In the genomic region with DNA sequence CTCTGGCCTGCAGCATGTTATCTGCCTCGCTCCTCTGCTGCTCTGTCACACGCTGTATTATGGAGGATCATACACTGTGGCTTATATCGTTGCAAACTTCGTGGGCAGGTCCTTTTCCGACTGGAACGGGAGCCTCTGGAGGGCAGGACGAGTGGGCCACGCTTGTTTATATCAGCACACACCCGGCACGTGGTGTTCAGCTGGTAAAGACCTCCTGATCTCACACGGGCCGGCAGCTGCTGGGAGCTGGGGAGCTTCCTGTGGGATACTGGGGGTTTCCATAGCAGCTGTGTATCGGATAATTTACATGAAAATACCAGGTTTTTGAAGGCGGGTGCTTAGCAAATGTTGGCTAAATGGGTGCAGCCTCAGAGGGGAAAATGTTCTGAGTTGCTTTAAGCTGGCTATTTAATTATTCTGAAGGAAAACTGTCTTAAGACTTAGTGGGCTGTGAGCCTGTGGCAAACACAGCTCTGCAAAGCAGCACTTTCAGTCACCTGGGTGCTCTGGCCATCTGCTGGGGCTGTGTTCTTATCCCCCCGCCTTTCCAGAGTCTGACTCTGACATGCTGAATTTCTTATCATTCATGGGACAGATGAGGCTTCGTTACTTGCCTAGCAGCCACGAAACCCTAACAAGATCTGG, we compare ENCODE assay signal across 18 cellular contexts.
DNase-seq lines count a peak whose midpoint lies in the region; ATAC-seq, FAIRE-seq and TF ChIP-seq lines count a peak whose summit lies in the region.
"Had no signal": no experiment of that assay in that cellular context is flagged by ENCODE, and none has a peak within 500 bp of the region (broad histone marks: within the 10 kb centered on the region; RNA-seq: fewer than 3 reads in every experiment).

No MANE protein-coding gene starts in this region.

- H3K4me1 ChIP-seq in HAP-1 = peaks cover 4% of the 10 kb centered on the region; the same call in 1 of the 2 replicates
- H3K4me1 ChIP-seq in H1 (replicated peaks in 1 of 4; ENCODE audit: control insufficient read depth in 3 of 4, insufficient read depth in 4 of 4, low read length in 3 of 4) = peaks cover 6 to 24% (median 15%) of the 10 kb centered on the region in 4 experiments
- peaks cover 4% of the 10 kb centered on the region for H3K4me1 ChIP-seq in mesendoderm (ENCODE audit: control insufficient read depth, low read depth, low read length)
- H3K4me1 ChIP-seq in effector memory CD4-positive, alpha-beta T cell (ENCODE audit: control insufficient read depth, insufficient read depth, low read length, poor library complexity, severe bottlenecking) = peaks cover 3% of the 10 kb centered on the region
- H3K4me1 ChIP-seq: upper lobe of left lung had no signal

- peak overlapping the region; percentile 46 to 65 for H3K4me2 ChIP-seq in H1 (ENCODE audit: insufficient read depth in 1 of 2, low read depth in 2 of 2, low read length in 2 of 2)
- H3K4me2 ChIP-seq in mesendoderm (ENCODE audit: low read length) = no peak overlapping the region

- WGBS in H1 (ENCODE audit: extremely low coverage in 1 of 2, insufficient coverage in 1 of 2, insufficient read length in 1 of 2, insufficient replicate concordance in 2 of 2, low coverage in 1 of 2, low lambda C conversion rate in 2 of 2, missing lambda C conversion rate in 1 of 2), 2 experiments = 23% methylated on average over 17 of the region's 17 CpGs; no CpG with 5 or more reads in 1 of the 2 experiments
- WGBS in mesendoderm (ENCODE audit: extremely low coverage, insufficient coverage, low lambda C conversion rate) = no CpG with 5 or more reads among the region's 17 CpGs

- CTCF ChIA-PET in H1 (lab: Charles Lee; ENCODE audit: partially characterized antibody) = interaction anchor here (0.7 to 29.5 kb wide), 12 partner anchors 9 to 351 kb away, joined by 3 to 465 read pairs (median 5); no protein-coding TSS in a partner anchor

- 0 out of 2 replicates have a peak, but pooled peaks cover 2% of the 10 kb centered on the region for H3K27me3 ChIP-seq in HAP-1 (ENCODE audit: low read depth)
- H3K27me3 ChIP-seq in H1 (replicated peaks in 1 of 4; ENCODE audit: control insufficient read depth in 3 of 4, extremely low read depth in 1 of 4, insufficient read depth in 3 of 4, low read length in 3 of 4) = peaks cover 0 to 28% (median 14%) of the 10 kb centered on the region in 4 experiments; a peak in 4 of 7 replicates
- no peaks in the 10 kb centered on the region for H3K27me3 ChIP-seq in mesendoderm (ENCODE audit: insufficient read depth, low read length, poor library complexity)
- no peaks in the 10 kb centered on the region for H3K27me3 ChIP-seq in effector memory CD4-positive, alpha-beta T cell (replicated peaks; ENCODE audit: control insufficient read depth, insufficient read depth, low read length, poor library complexity, severe bottlenecking)
- H3K27me3 ChIP-seq: spleen, upper lobe of left lung had no signal

- H3K56ac ChIP-seq in H1 (replicated peaks; ENCODE audit: insufficient read length, low read depth, low read length) = no peak overlapping the region
- H3K56ac ChIP-seq in mesendoderm (ENCODE audit: low read length) = no peak overlapping the region

- no peak for FAIRE-seq in H1 (lab: Jason Lieb, UNC)
- FAIRE-seq: D721Med had no signal

- H4K5ac ChIP-seq in H1 (ENCODE audit: insufficient read length, low read depth, low read length) (peak overlapping the region; percentile 70), mesendoderm (ENCODE audit: low read length) (no peak overlapping the region)

- H3K23ac ChIP-seq in H1 (ENCODE audit: insufficient read length) (no peak overlapping the region), mesendoderm (ENCODE audit: low read length) (no peak overlapping the region)

- no peak overlapping the region for H2BK15ac ChIP-seq in H1 (ENCODE audit: low read length)
- no peak overlapping the region for H2BK15ac ChIP-seq in mesendoderm (replicated peaks; ENCODE audit: low read depth)

- H3K79me2 ChIP-seq in H1 (ENCODE audit: control insufficient read depth in 1 of 2, insufficient read depth in 2 of 2, low read length in 2 of 2) (no peaks in the 10 kb centered on the region), mesendoderm (ENCODE audit: control insufficient read depth, insufficient read depth, low read length) (no peaks in the 10 kb centered on the region)

- H3K79me1 ChIP-seq in H1 (ENCODE audit: low read depth, low read length) (no peaks in the 10 kb centered on the region), mesendoderm (ENCODE audit: low read length) (no peaks in the 10 kb centered on the region)

- no peak for ATAC-seq in esophagus mucosa

- H4K8ac ChIP-seq in H1 (ENCODE audit: extremely low read depth, insufficient read depth, low read length) (no peak overlapping the region; the same call in 1 of the 2 replicates), mesendoderm (ENCODE audit: low read depth, low read length) (no peak overlapping the region)

- no peak overlapping the region for H4K91ac ChIP-seq in H1 (replicated peaks; ENCODE audit: insufficient read length, low read length)

- no peak for TF ChIP-seq POLR2A in H1 (IDR thresholded peaks at IDR 0.05; ENCODE audit: control extremely low read depth in 1 of 2, low read depth in 2 of 2, low read length in 2 of 2)

- H3K23me2 ChIP-seq in H1 (ENCODE audit: low read depth, low read length) = peaks cover 2% of the 10 kb centered on the region; the same call in 1 of the 2 replicates

- no peak overlapping the region for H3K14ac ChIP-seq in H1 (ENCODE audit: insufficient read length)

- H3K9me3 ChIP-seq in HAP-1 (no peaks in the 10 kb centered on the region), H1 (ENCODE audit: insufficient read depth in 2 of 2, low read depth in 1 of 2, low read length in 1 of 2) (no peaks in the 10 kb centered on the region)
- H3K9me3 ChIP-seq in effector memory CD4-positive, alpha-beta T cell (ENCODE audit: control insufficient read depth, low read length) = no peaks in the 10 kb centered on the region
- H3K9me3 ChIP-seq: spleen, upper lobe of left lung had no signal

- H2BK12ac ChIP-seq in H1 (ENCODE audit: low read depth, low read length) = peak overlapping the region; percentile 68; the same call in 1 of the 2 replicates

- no peak overlapping the region for H3K9ac ChIP-seq in H1 (replicated peaks in 1 of 4; ENCODE audit: extremely low read depth in 1 of 4, low read depth in 3 of 4, low read length in 3 of 4)
- H3K9ac ChIP-seq in mesendoderm (ENCODE audit: low read length) = peak overlapping the region; percentile 13

- POLR2A ChIA-PET in H1 (lab: Charles Lee; ENCODE audit: partially characterized antibody) = interaction anchor here (1.2 to 1.5 kb wide), 2 partner anchors 9 to 35 kb away, joined by 3 to 4 read pairs; no protein-coding TSS in a partner anchor

- H2AK5ac ChIP-seq in H1 (ENCODE audit: low read depth, low read length) (0 out of 2 replicates have a peak overlapping the region, but pooled peaks have one; percentile 9), mesendoderm (ENCODE audit: low read length) (no peak overlapping the region)

- TF ChIP-seq EP300 in H1 (IDR thresholded peaks at IDR 0.05; ENCODE audit: borderline replicate concordance in 1 of 2, low read depth in 2 of 2, low read length in 2 of 2) = no peak

- H2AFZ ChIP-seq in H1 (ENCODE audit: low read length) = 0 out of 2 replicates have a peak overlapping the region, but pooled peaks have one; percentile 37

- H2BK20ac ChIP-seq in H1 (ENCODE audit: low read length) = 0 out of 2 replicates have a peak overlapping the region, but pooled peaks have one; percentile 15

- H2BK120ac ChIP-seq in H1 (replicated peaks; ENCODE audit: low read depth, low read length) = no peak overlapping the region
- no peak overlapping the region for H2BK120ac ChIP-seq in mesendoderm (ENCODE audit: low read depth, low read length)

- H3K4ac ChIP-seq in H1 (replicated peaks; ENCODE audit: insufficient read length, low read depth, low read length) = peak overlapping the region; percentile 91
- H3K4ac ChIP-seq in mesendoderm (ENCODE audit: low read depth, low read length) = no peak overlapping the region

- no peak overlapping the region for H3K27ac ChIP-seq in H1 (ENCODE audit: low read depth, low read length)
- no peak overlapping the region for H3K27ac ChIP-seq in mesendoderm (ENCODE audit: low read depth, low read length)
- no peak overlapping the region for H3K27ac ChIP-seq in effector memory CD4-positive, alpha-beta T cell (ENCODE audit: insufficient read depth, low read length, poor library complexity, severe bottlenecking)
- H3K27ac ChIP-seq: spleen, upper lobe of left lung had no signal

- no peaks in the 10 kb centered on the region for H3K36me3 ChIP-seq in HAP-1 (replicated peaks)
- no peaks in the 10 kb centered on the region for H3K36me3 ChIP-seq in H1 (ENCODE audit: control insufficient read depth in 2 of 4, insufficient read depth in 4 of 4, low read length in 3 of 4)
- no peaks in the 10 kb centered on the region for H3K36me3 ChIP-seq in mesendoderm (ENCODE audit: control insufficient read depth, insufficient read depth, low read length)
- no peaks in the 10 kb centered on the region for H3K36me3 ChIP-seq in effector memory CD4-positive, alpha-beta T cell (ENCODE audit: control insufficient read depth, insufficient read depth, low read length)
- H3K36me3 ChIP-seq: spleen, upper lobe of left lung had no signal

- H3K18ac ChIP-seq in H1 (ENCODE audit: extremely low read depth, low read length) = no peak overlapping the region; the same call in 1 of the 2 replicates
- no peak overlapping the region for H3K18ac ChIP-seq in mesendoderm (ENCODE audit: low read length)

- H2BK5ac ChIP-seq in H1 (ENCODE audit: low read depth, low read length) = 0 out of 2 replicates have a peak overlapping the region, but pooled peaks have one; percentile 38
- no peak overlapping the region for H2BK5ac ChIP-seq in mesendoderm (ENCODE audit: low read length)

- peak; percentile 15 to 30 for DNase-seq in HAP-1 (ENCODE audit: low spot score in 2 of 2)
- DNase-seq in NCI-H69 (lab: John Stamatoyannopoulos, UW) = peak; percentile 7
- peak in 1 of 2 experiments; percentile 62 for DNase-seq in H1 (ENCODE audit: low read depth in 1 of 2, low spot score in 2 of 2)
- peak; percentile 57 for DNase-seq in mesendoderm
- DNase-seq in effector memory CD4-positive, alpha-beta T cell = no peak
- DNase-seq in KG1 (lab: John Stamatoyannopoulos, UW) = no peak
- DNase-seq: activated CD4-positive, alpha-beta T cell treated with anti-CD3 and anti-CD28 coated beads for 4 hours; activated CD8-positive, alpha-beta memory T cell treated with anti-CD3 and anti-CD28 coated beads, Interleukin-2, amount 50 U/mL, for 48 hours; activated naive CD4-positive, alpha-beta T cell treated with Interleukin-2 at 50 U/mL for 16 hours; NCI-H1436 treated with DMSO at 0.1 percent for 48 hours; NCI-H526; posterior cingulate gyrus; spleen; stimulated activated naive CD4-positive, alpha-beta T cell; T-helper 2 cell had no signal

- no peak for TF ChIP-seq CTCF in H1 (IDR thresholded peaks at IDR 0.05; ENCODE audit: control extremely low read depth in 1 of 3, insufficient read depth in 1 of 3, low read depth in 1 of 3, low read length in 3 of 3)

- in situ Hi-C loops in HAP-1 (cut with MboI; ENCODE audit: low sequenced_read_pairs) = no loop called here

- no peaks in the 10 kb centered on the region for H4K20me1 ChIP-seq in H1 (replicated peaks in 1 of 2; ENCODE audit: control insufficient read depth in 1 of 2, insufficient read depth in 2 of 2, low read length in 2 of 2)

- no peak for TF ChIP-seq RAD21 in H1 (IDR thresholded peaks at IDR 0.05 in 1 of 2, conservative IDR thresholded peaks at IDR 0.05 in 1 of 2; ENCODE audit: low read depth in 2 of 2, low read length in 2 of 2)

- H3K4me3 ChIP-seq in HAP-1 = no peak overlapping the region
- peak overlapping the region in 1 of 4 experiments; percentile 24; a peak in 1 of 8 replicates for H3K4me3 ChIP-seq in H1 (ENCODE audit: extremely low read depth in 1 of 4, insufficient read depth in 2 of 4, low read depth in 3 of 4, low read length in 4 of 4)
- no peak overlapping the region for H3K4me3 ChIP-seq in mesendoderm (ENCODE audit: low read length)
- no peak overlapping the region for H3K4me3 ChIP-seq in effector memory CD4-positive, alpha-beta T cell (ENCODE audit: insufficient read depth, low read depth, low read length, poor library complexity, severe bottlenecking)
- H3K4me3 ChIP-seq: spleen, upper lobe of left lung had no signal

Comparison
In these comparisons a context has a peak if more than half of its experiments do, and no peak if none do; other contexts are left out.
1. DNase-seq: peak in HAP-1 (2 of 2), NCI-H69 (single experiment) and mesendoderm (single experiment); none in effector memory CD4-positive, alpha-beta T cell (0 of 3) and KG1 (single experiment).